Comparison of ENCODE assay signal across 24 cellular contexts in genomic region chr6:43759157-43759925, GRCh38. TPM values are rescaled to one million over a fixed set of nuclear protein-coding genes. Genes with fewer than 3 reads are reported as not detected.
DNase-seq lines count a peak whose midpoint lies in the region; FAIRE-seq and TF ChIP-seq lines count a peak whose summit lies in the region.
"Had no signal": no experiment of that assay in that cellular context is flagged by ENCODE, and none has a peak within 500 bp of the region (broad histone marks: within the 10 kb centered on the region; RNA-seq: fewer than 3 reads in every experiment).

No MANE protein-coding gene starts in this region.

- H3K4me2 ChIP-seq in neural progenitor cell, result no peak overlapping the region

- DNase-seq in GM12891 (ENCODE audit: insufficient read length, low spot score) (no peak), NCI-H526 (lab: John Stamatoyannopoulos, UW) (peak; percentile 8 to 48), epithelial cell of esophagus (ENCODE audit: low read depth) (peak; percentile 44), neural progenitor cell (ENCODE audit: low spot score) (no peak), kidney glomerular epithelial cell (lab: John Stamatoyannopoulos, UW) (no peak), GM20000 (ENCODE audit: low spot score) (no peak), GF-D8 (lab: John Stamatoyannopoulos, UW) (no peak)
- no peak for DNase-seq in stimulated activated CD4-positive, alpha-beta T cell treated with anti-CD3 and anti-CD28 coated beads, Interleukin-2, amount 100 ng/mL, for 48 hours
- DNase-seq: activated CD4-positive, alpha-beta T cell treated with anti-CD3 and anti-CD28 coated beads for 1 hour; brain microvascular endothelial cell; effector CD8-positive, alpha-beta T cell; mesenchymal stem cell; naive thymus-derived CD8-positive, alpha-beta T cell; NCI-H510A treated with DMSO at 0.1 percent for 48 hours; stimulated activated naive CD4-positive, alpha-beta T cell treated with Interleukin-2 at 50 U/mL for 16 hours; T-helper 1 cell had no signal

- no peak for TF ChIP-seq CTCF in epithelial cell of esophagus (IDR thresholded peaks at IDR 0.05; ENCODE audit: insufficient read depth, low read depth, low read length, missing control alignments)
- no peak for TF ChIP-seq CTCF in neural progenitor cell (IDR thresholded peaks at IDR 0.05)
- TF ChIP-seq CTCF in GM20000 (IDR thresholded peaks at IDR 0.05; ENCODE audit: extremely low read depth, missing control alignments), result no peak

- peak overlapping the region; percentile 5 for H3K4me3 Mint-ChIP-seq in neural progenitor cell
- H3K4me3 Mint-ChIP-seq: activated T-cell treated with anti-CD3 and anti-CD28 coated beads, Interleukin-2, amount 50 U/mL, for 24 hours; naive thymus-derived CD8-positive, alpha-beta T cell had no signal

- H4K20me1 ChIP-seq in neural progenitor cell (ENCODE audit: low read depth), result no peaks in the 10 kb centered on the region

- H3K9me3 Mint-ChIP-seq in neural progenitor cell, result no peaks in the 10 kb centered on the region
- H3K9me3 Mint-ChIP-seq: activated T-cell treated with anti-CD3 and anti-CD28 coated beads, Interleukin-2, amount 50 U/mL, for 24 hours; naive thymus-derived CD8-positive, alpha-beta T cell had no signal

- H3K4me1 Mint-ChIP-seq in neural progenitor cell, result peaks cover 22% of the 10 kb centered on the region
- H3K4me1 Mint-ChIP-seq: naive thymus-derived CD8-positive, alpha-beta T cell had no signal

- no peak overlapping the region for H3K9ac ChIP-seq in neural progenitor cell

- FAIRE-seq in GM12891 (lab: Jason Lieb, UNC), result no peak
- FAIRE-seq: GM12892, HTR-8/SVneo, RCC 7860, TTC549 had no signal

- peak overlapping the region; percentile 48 for H3K27ac Mint-ChIP-seq in neural progenitor cell
- H3K27ac Mint-ChIP-seq: activated T-cell treated with anti-CD3 and anti-CD28 coated beads, Interleukin-2, amount 50 U/mL, for 24 hours had no signal

- H3K4me3 ChIP-seq in epithelial cell of esophagus (ENCODE audit: low read length) (no peak overlapping the region), neural progenitor cell (no peak overlapping the region)
- H3K4me3 ChIP-seq: ovary, right atrium auricular region had no signal

- no peaks in the 10 kb centered on the region for H3K36me3 ChIP-seq in neural progenitor cell
- H3K36me3 ChIP-seq: brain microvascular endothelial cell, ovary, right atrium auricular region had no signal

- no peak for TF ChIP-seq POLR2A in GM12891 (IDR thresholded peaks at IDR 0.05; ENCODE audit: low read depth, low read length)

- H3K4me1 ChIP-seq in neural progenitor cell, result peaks cover 22% of the 10 kb centered on the region
- H3K4me1 ChIP-seq: right atrium auricular region had no signal

- no peaks in the 10 kb centered on the region for H3K9me3 ChIP-seq in neural progenitor cell (ENCODE audit: low read depth)
- H3K9me3 ChIP-seq: ovary, right atrium auricular region had no signal

- no peaks in the 10 kb centered on the region for H3K27me3 ChIP-seq in neural progenitor cell
- H3K27me3 ChIP-seq: ovary, right atrium auricular region had no signal

- no peaks in the 10 kb centered on the region for H3K36me3 Mint-ChIP-seq in neural progenitor cell
- H3K36me3 Mint-ChIP-seq: naive thymus-derived CD8-positive, alpha-beta T cell had no signal

- no peak overlapping the region for H2AFZ ChIP-seq in neural progenitor cell (replicated peaks)

- peaks cover 16% of the 10 kb centered on the region for H3K27me3 Mint-ChIP-seq in neural progenitor cell (ENCODE audit: insufficient read depth, low read depth)
- H3K27me3 Mint-ChIP-seq: activated T-cell treated with anti-CD3 and anti-CD28 coated beads, Interleukin-2, amount 50 U/mL, for 24 hours; naive thymus-derived CD8-positive, alpha-beta T cell had no signal

- H3K79me2 ChIP-seq in neural progenitor cell (ENCODE audit: low read depth), result no peaks in the 10 kb centered on the region

- no peak overlapping the region for H3K27ac ChIP-seq in neural progenitor cell
- H3K27ac ChIP-seq: brain microvascular endothelial cell, C4-2B, ovary, right atrium auricular region had no signal

- H3F3A ChIP-seq in neural progenitor cell (ENCODE audit: low read depth), result peaks cover 5% of the 10 kb centered on the region

TF ChIP-seq in GM12891, 5 proteins besides CTCF, POLR2A, EP300 and RAD21:
- TF ChIP-seq TAF1 (IDR thresholded peaks at IDR 0.05; ENCODE audit: low read depth, low read length) (no peak), POU2F2 (IDR thresholded peaks at IDR 0.05; ENCODE audit: low read depth, low read length) (peak; percentile 87; the same call in 1 of the 2 replicates)
TF ChIP-seq in GM12891: peak in this region for 1.

RNA-seq across cellular contexts. Expression of gene VEGFA, which starts 10.7 kb away (rescaled TPM):
- 29.7 TPM for polyA plus RNA-seq in GM12891 (2012; ENCODE audit: low read depth, missing spikeins)
- 49.6 and 78.6 TPM in 2 replicates for total RNA-seq in neural progenitor cell (ENCODE audit: low replicate concordance)
- polyA plus RNA-seq: naive thymus-derived CD8-positive, alpha-beta T cell had no signal

Comparison
In these comparisons a context has a peak if more than half of its experiments do, and no peak if none do; other contexts are left out.
1. DNase-seq: peak in NCI-H526 (2 of 2) and epithelial cell of esophagus (single experiment); none in GM12891 (single experiment), neural progenitor cell (single experiment), kidney glomerular epithelial cell (single experiment), stimulated activated CD4-positive, alpha-beta T cell treated with anti-CD3 and anti-CD28 coated beads, Interleukin-2, amount 100 ng/mL, for 48 hours (0 of 2), GM20000 (single experiment) and GF-D8 (single experiment).